In the genomic region with DNA sequence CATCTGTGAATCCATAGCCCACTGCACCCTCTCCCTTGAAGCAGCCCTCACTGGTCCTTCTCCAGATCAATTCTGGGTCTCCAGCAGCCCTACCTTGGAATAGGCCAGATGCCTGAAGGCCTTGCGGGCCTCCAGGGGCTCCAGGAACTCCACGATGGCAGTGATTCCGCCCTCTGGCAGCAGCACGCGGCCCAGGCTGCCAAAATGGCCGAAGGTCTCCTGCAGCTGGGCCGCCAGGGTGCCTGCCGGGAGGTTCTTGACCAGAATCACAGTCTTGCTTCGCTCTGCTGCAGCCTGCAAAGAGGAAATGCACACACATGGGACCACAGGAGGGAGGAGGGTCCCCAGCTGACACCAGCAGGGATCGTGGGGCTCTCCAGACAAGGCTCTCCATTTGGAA, we compare ENCODE assay signal across 1 cellular context.
TF ChIP-seq lines count a peak whose summit lies in the region.

No MANE protein-coding gene starts in this region.

TF ChIP-seq in H1, 55 proteins besides CTCF, POLR2A, EP300 and RAD21:
- TF ChIP-seq ZNF274 (IDR thresholded peaks at IDR 0.05; ENCODE audit: borderline replicate concordance, extremely low read depth, low read length) (no peak), SP4 (IDR thresholded peaks at IDR 0.05; ENCODE audit: low read length) (no peak), RBBP5 (IDR thresholded peaks at IDR 0.05; ENCODE audit: borderline replicate concordance, low read depth, low read length) (no peak), CBX5 (IDR thresholded peaks at IDR 0.05; ENCODE audit: low read depth, low read length) (no peak), KDM5A (IDR thresholded peaks at IDR 0.05; ENCODE audit: low read length) (no peak), FOSL1 (IDR thresholded peaks at IDR 0.05; ENCODE audit: insufficient read depth, low read depth, low read length) (no peak), SIN3A (conservative IDR thresholded peaks at IDR 0.05 in 1 of 2, IDR thresholded peaks at IDR 0.05 in 1 of 2; ENCODE audit: low read depth in 1 of 2, low read length in 2 of 2) (no peak), JUND (IDR thresholded peaks at IDR 0.05; ENCODE audit: low read length) (no peak), USF2 (IDR thresholded peaks at IDR 0.05; ENCODE audit: low read length) (no peak), KDM4A (IDR thresholded peaks at IDR 0.05; ENCODE audit: low read depth, low read length, severe bottlenecking) (no peak), MAFK (IDR thresholded peaks at IDR 0.05; ENCODE audit: low read depth, low read length) (no peak), CREB1 (IDR thresholded peaks at IDR 0.05) (no peak), CBX8 (IDR thresholded peaks at IDR 0.05; ENCODE audit: borderline replicate concordance, low read depth, low read length) (no peak), MAX (IDR thresholded peaks at IDR 0.05) (no peak), TBP (IDR thresholded peaks at IDR 0.05; ENCODE audit: low read depth, low read length) (no peak), POU5F1 (IDR thresholded peaks at IDR 0.05; ENCODE audit: low read depth, low read length) (no peak)
- TF ChIP-seq, protein P1, sequence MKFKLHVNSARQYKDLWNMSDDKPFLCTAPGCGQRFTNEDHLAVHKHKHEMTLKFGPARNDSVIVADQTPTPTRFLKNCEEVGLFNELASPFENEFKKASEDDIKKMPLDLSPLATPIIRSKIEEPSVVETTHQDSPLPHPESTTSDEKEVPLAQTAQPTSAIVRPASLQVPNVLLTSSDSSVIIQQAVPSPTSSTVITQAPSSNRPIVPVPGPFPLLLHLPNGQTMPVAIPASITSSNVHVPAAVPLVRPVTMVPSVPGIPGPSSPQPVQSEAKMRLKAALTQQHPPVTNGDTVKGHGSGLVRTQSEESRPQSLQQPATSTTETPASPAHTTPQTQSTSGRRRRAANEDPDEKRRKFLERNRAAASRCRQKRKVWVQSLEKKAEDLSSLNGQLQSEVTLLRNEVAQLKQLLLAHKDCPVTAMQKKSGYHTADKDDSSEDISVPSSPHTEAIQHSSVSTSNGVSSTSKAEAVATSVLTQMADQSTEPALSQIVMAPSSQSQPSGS (IDR thresholded peaks at IDR 0.05; ENCODE audit: low read length), result no peak
